Comparison of ENCODE assay signal across 8 cellular contexts in genomic region chr14:76918751-76919421, GRCh38.
A peak's percentile ranks its signal among the peaks of the same experiment; 100 is the strongest.
DNase-seq lines count a peak whose midpoint lies in the region; ATAC-seq and TF ChIP-seq lines count a peak whose summit lies in the region.

No MANE protein-coding gene starts in this region.

- no peak overlapping the region for H3K27ac Mint-ChIP-seq in activated naive CD4-positive, alpha-beta T cell treated with anti-CD3 and anti-CD28 coated beads, Interleukin-2, amount 50 U/mL, for 24 hours
- H3K27ac Mint-ChIP-seq in activated naive CD4-positive, alpha-beta T cell treated with anti-CD3 and anti-CD28 coated beads, Interleukin-2, amount 50 U/mL, for 72 hours, result peak overlapping the region in 1 of 2 donors; percentile 19

- H3K4me1 ChIP-seq in iPS-20b (ENCODE audit: insufficient read depth, low read length) (peaks cover 50% of the 10 kb centered on the region), gastrocnemius medialis (peaks cover 49 to 50% of the 10 kb centered on the region in 2 donors)

- H3K36me3 ChIP-seq in iPS-20b (ENCODE audit: insufficient read depth, low read depth, low read length) (no peaks in the 10 kb centered on the region), gastrocnemius medialis (no peaks in the 10 kb centered on the region)

- H3K9me3 ChIP-seq in iPS-20b (ENCODE audit: insufficient read depth, low read depth, low read length), result no peaks in the 10 kb centered on the region
- no peaks in the 10 kb centered on the region for H3K9me3 ChIP-seq in gastrocnemius medialis

- no peaks in the 10 kb centered on the region for H3K9me3 Mint-ChIP-seq in activated naive CD4-positive, alpha-beta T cell treated with anti-CD3 and anti-CD28 coated beads, Interleukin-2, amount 50 U/mL, for 24 hours
- no peaks in the 10 kb centered on the region for H3K9me3 Mint-ChIP-seq in activated naive CD4-positive, alpha-beta T cell treated with anti-CD3 and anti-CD28 coated beads, Interleukin-2, amount 50 U/mL, for 72 hours

- no peak for TF ChIP-seq CTCF in gastrocnemius medialis (IDR thresholded peaks at IDR 0.05 in 4 of 5, conservative IDR thresholded peaks at IDR 0.05 in 1 of 5)

- peak in 1 of 2 donors; percentile 40 for TF ChIP-seq POLR2A in gastrocnemius medialis (IDR thresholded peaks at IDR 0.05)

- peak overlapping the region; percentile 23 for H3K4me3 Mint-ChIP-seq in activated naive CD4-positive, alpha-beta T cell treated with anti-CD3 and anti-CD28 coated beads, Interleukin-2, amount 50 U/mL, for 24 hours

- H3K4me3 ChIP-seq in iPS-20b (ENCODE audit: low read length), result no peak overlapping the region
- H3K4me3 ChIP-seq in gastrocnemius medialis, result peak overlapping the region; percentile 7 to 49 (median 32)

- no peaks in the 10 kb centered on the region for H3K27me3 ChIP-seq in iPS-20b (ENCODE audit: insufficient read depth, low read length)
- H3K27me3 ChIP-seq in gastrocnemius medialis, result no peaks in the 10 kb centered on the region

- H3K4me1 Mint-ChIP-seq in activated naive CD4-positive, alpha-beta T cell treated with anti-CD3 and anti-CD28 coated beads, Interleukin-2, amount 50 U/mL, for 24 hours, result peaks cover 42% of the 10 kb centered on the region

- no peak for DNase-seq in activated naive CD4-positive, alpha-beta T cell treated with anti-CD3 and anti-CD28 coated beads, Interleukin-2, amount 50 U/mL, for 72 hours (ENCODE audit: low spot score in 2 of 2)
- DNase-seq in NCI-H226 (peak; percentile 99), T47D (ENCODE audit: low read depth in 1 of 2, low spot score in 1 of 2) (peak; percentile 72 to 94), gastrocnemius medialis (peak; percentile 96 to 99)

- peak overlapping the region; percentile 59 for H3K27ac ChIP-seq in iPS-20b (ENCODE audit: low read length)
- H3K27ac ChIP-seq in gastrocnemius medialis, result peak overlapping the region; percentile 90 to 98 (median 94)

- H3K36me3 Mint-ChIP-seq in activated naive CD4-positive, alpha-beta T cell treated with anti-CD3 and anti-CD28 coated beads, Interleukin-2, amount 50 U/mL, for 24 hours, result no peaks in the 10 kb centered on the region
- no peaks in the 10 kb centered on the region for H3K36me3 Mint-ChIP-seq in activated naive CD4-positive, alpha-beta T cell treated with anti-CD3 and anti-CD28 coated beads, Interleukin-2, amount 50 U/mL, for 72 hours

- peak overlapping the region; percentile 64; the same call in 1 of the 2 replicates for H3K9ac ChIP-seq in iPS-20b (ENCODE audit: low read depth, low read length)

- in situ Hi-C loops in T47D (cut with HindIII; ENCODE audit: low pct_unique_long_range_greater_than_20kb, low sequenced_read_pairs) (no loop called here), gastrocnemius medialis (cut with MboI; ENCODE audit: low sequenced_read_pairs in 4 of 4) (loop anchor here in 1 of 4 donors (10.0 kb wide), 1 partner anchor 146 kb away; no protein-coding TSS in a partner anchor)

- no peak for ATAC-seq in activated naive CD4-positive, alpha-beta T cell treated with anti-CD3 and anti-CD28 coated beads, Interleukin-2, amount 50 U/mL, for 72 hours
- ATAC-seq in gastrocnemius medialis (peak; percentile 71 to 72), GM21576 (IDR thresholded peaks at IDR 0.05; ENCODE audit: unreplicated experiment) (no peak), GM21723 (IDR thresholded peaks at IDR 0.05; ENCODE audit: unreplicated experiment) (no peak)

- no peaks in the 10 kb centered on the region for H3K27me3 Mint-ChIP-seq in activated naive CD4-positive, alpha-beta T cell treated with anti-CD3 and anti-CD28 coated beads, Interleukin-2, amount 50 U/mL, for 24 hours

- intact Hi-C loops in gastrocnemius medialis (cut with DNase I; ENCODE audit: low total_unique reads), result loop anchor here (1.0 to 5.0 kb wide), 7 partner anchors 34 to 398 kb away; partner anchors contain the start of gene CIPC

Comparison
In these comparisons a context has a peak if more than half of its experiments do, and no peak if none do; other contexts are left out.
1. ATAC-seq: peak in gastrocnemius medialis (2 of 2); none in activated naive CD4-positive, alpha-beta T cell treated with anti-CD3 and anti-CD28 coated beads, Interleukin-2, amount 50 U/mL, for 72 hours (0 of 2), GM21576 (single experiment) and GM21723 (single experiment).
2. DNase-seq: peak in NCI-H226 (single experiment), T47D (2 of 2) and gastrocnemius medialis (2 of 2); none in activated naive CD4-positive, alpha-beta T cell treated with anti-CD3 and anti-CD28 coated beads, Interleukin-2, amount 50 U/mL, for 72 hours (0 of 2).